ENCODE assay signal across 8 cellular contexts in the genomic region with DNA sequence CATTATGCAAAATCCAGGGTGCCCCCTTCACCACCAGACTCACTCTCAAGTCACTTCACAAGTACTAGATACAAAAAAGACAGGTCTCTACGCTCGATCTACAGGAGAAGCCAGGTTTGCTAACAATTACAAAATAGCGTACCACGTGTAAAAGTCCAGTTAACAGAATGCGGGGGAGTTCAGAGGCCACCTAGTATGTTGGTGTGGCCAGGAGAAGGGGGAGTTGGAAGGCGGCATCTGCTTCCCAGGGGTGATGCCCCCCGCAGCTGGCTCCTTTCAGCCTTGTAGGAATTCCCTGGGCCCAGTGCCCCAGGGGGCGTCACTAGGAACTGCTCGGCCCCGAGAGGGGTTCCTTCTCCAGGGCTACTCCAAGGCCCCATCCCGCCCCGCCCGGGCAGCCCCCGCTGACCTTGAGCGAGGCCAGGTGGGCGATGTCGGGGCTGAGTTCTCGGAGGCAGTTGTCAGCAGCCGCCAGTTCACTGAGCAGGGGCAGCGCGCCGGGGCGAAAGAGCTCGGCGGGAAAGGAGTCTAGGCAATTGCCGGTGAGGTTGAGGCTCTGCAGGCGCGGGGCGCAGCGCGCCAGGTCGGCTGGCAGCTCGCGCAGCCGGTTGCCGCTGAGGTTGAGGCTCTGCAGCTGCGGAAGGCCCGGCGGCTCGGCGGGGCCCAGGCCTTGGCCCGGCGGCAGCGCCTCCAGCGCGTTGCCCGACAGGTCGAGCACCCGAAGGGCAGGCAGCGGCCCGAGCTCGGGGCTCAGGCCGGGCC. TPM values are rescaled to one million over a fixed set of nuclear protein-coding genes. Genes with fewer than 3 reads are reported as not detected.
A peak's percentile ranks its signal among the peaks of the same experiment; 100 is the strongest.
DNase-seq lines count a peak whose midpoint lies in the region; ATAC-seq and TF ChIP-seq lines count a peak whose summit lies in the region.

No MANE protein-coding gene starts in this region.

- ATAC-seq in HG02759 (IDR thresholded peaks at IDR 0.05; ENCODE audit: unreplicated experiment): peak; percentile 4
- no peak for ATAC-seq in stimulated activated effector memory CD8-positive, alpha-beta T cell treated with anti-CD3 and anti-CD28 coated beads, Interleukin-12 subunit alpha, Interleukin-12 subunit beta, amount 100 ng/mL, for 72 hours

- H3K27me3 ChIP-seq in DOHH2 (ENCODE audit: control insufficient read depth, low read length) (peaks cover 6% of the 10 kb centered on the region; the same call in 1 of the 2 replicates), right atrium auricular region (no peaks in the 10 kb centered on the region)

- peak overlapping the region; percentile 89 for H3K4me2 ChIP-seq in DOHH2 (ENCODE audit: low read length)

- H3K27ac Mint-ChIP-seq in stimulated activated effector memory CD8-positive, alpha-beta T cell treated with anti-CD3 and anti-CD28 coated beads, Interleukin-12 subunit alpha, Interleukin-12 subunit beta, amount 100 ng/mL, for 72 hours: peak overlapping the region; percentile 52

- H3K9me2 ChIP-seq in DOHH2 (replicated peaks; ENCODE audit: control insufficient read depth, low read length): no peaks in the 10 kb centered on the region

- TF ChIP-seq CTCF in DOHH2 (IDR thresholded peaks at IDR 0.05; ENCODE audit: low read depth, low read length, poor library complexity, severe bottlenecking) (no peak), VCaP (conservative IDR thresholded peaks at IDR 0.05) (no peak), right atrium auricular region (IDR thresholded peaks at IDR 0.05) (no peak)

- H3K9me3 ChIP-seq in DOHH2 (ENCODE audit: control insufficient read depth, insufficient read depth, low read length) (no peaks in the 10 kb centered on the region), right atrium auricular region (no peaks in the 10 kb centered on the region)

- peaks cover 6% of the 10 kb centered on the region; the same call in 1 of the 2 replicates for H4K20me1 ChIP-seq in DOHH2 (ENCODE audit: control insufficient read depth, insufficient read depth, low read depth, low read length)

- H3K36me3 ChIP-seq in DOHH2 (ENCODE audit: control insufficient read depth, low read length) (peaks cover 18% of the 10 kb centered on the region), right atrium auricular region (no peaks in the 10 kb centered on the region)

- H3K4me3 ChIP-seq in DOHH2 (ENCODE audit: low read length) (peak overlapping the region; percentile 89), right atrium auricular region (peak overlapping the region; percentile 90 to 97)

- H3K36me3 Mint-ChIP-seq in stimulated activated effector memory CD8-positive, alpha-beta T cell treated with anti-CD3 and anti-CD28 coated beads, Interleukin-12 subunit alpha, Interleukin-12 subunit beta, amount 100 ng/mL, for 72 hours: peaks cover 36% of the 10 kb centered on the region

- H3K9me3 Mint-ChIP-seq in stimulated activated effector memory CD8-positive, alpha-beta T cell treated with anti-CD3 and anti-CD28 coated beads, Interleukin-12 subunit alpha, Interleukin-12 subunit beta, amount 100 ng/mL, for 72 hours: peaks cover 3% of the 10 kb centered on the region

- H3K27ac ChIP-seq in DOHH2 (ENCODE audit: low read depth, low read length) (no peak overlapping the region), VCaP (peak overlapping the region; percentile 87), right atrium auricular region (peak overlapping the region; percentile 70 to 76)

- H3K4me3 Mint-ChIP-seq in stimulated activated effector memory CD8-positive, alpha-beta T cell treated with anti-CD3 and anti-CD28 coated beads, Interleukin-12 subunit alpha, Interleukin-12 subunit beta, amount 100 ng/mL, for 72 hours: peak overlapping the region; percentile 87

- no peaks in the 10 kb centered on the region for H3F3A ChIP-seq in DOHH2 (ENCODE audit: control insufficient read depth, insufficient read depth)

- DNase-seq in right atrium auricular region (ENCODE audit: low spot score) (no peak), midbrain (lab: John Stamatoyannopoulos, UW) (no peak), amniotic stem cell (lab: John Stamatoyannopoulos, UW) (no peak)
- DNase-seq in stimulated activated effector memory CD8-positive, alpha-beta T cell treated with anti-CD3 and anti-CD28 coated beads, Interleukin-12 subunit alpha, Interleukin-12 subunit beta, amount 100 ng/mL, for 72 hours (ENCODE audit: low spot score in 2 of 2): no peak
- DNase-seq in stimulated activated CD8-positive, alpha-beta memory T cell treated with anti-CD3 and anti-CD28 coated beads, Interleukin-4, amount 100 ng/mL, for 48 hours: no peak

- H3K79me2 ChIP-seq in DOHH2 (ENCODE audit: control insufficient read depth, low read length): peaks cover 65% of the 10 kb centered on the region

- peaks cover 39% of the 10 kb centered on the region for H3K4me1 Mint-ChIP-seq in stimulated activated effector memory CD8-positive, alpha-beta T cell treated with anti-CD3 and anti-CD28 coated beads, Interleukin-12 subunit alpha, Interleukin-12 subunit beta, amount 100 ng/mL, for 72 hours

- peaks cover 27% of the 10 kb centered on the region for H3K4me1 ChIP-seq in DOHH2 (ENCODE audit: control insufficient read depth, low read length)
- H3K4me1 ChIP-seq in right atrium auricular region: peaks cover 0 to 41% of the 10 kb centered on the region in 2 donors

RNA-seq across cellular contexts. Expression of a gene that starts 0.7 kb away (rescaled TPM):
- 10 to 100 TPM; 31.7 to 33.6 TPM for total RNA-seq in right atrium auricular region

RNA-seq across cellular contexts. Expression of a gene that starts 23.1 kb away (rescaled TPM):
- total RNA-seq in right atrium auricular region: 10 to 100 TPM; 40.4 to 54.6 TPM

RNA-seq across cellular contexts. Expression of a gene that starts 43.4 kb away (rescaled TPM):
- total RNA-seq in right atrium auricular region: not detected
